Comparison of ENCODE assay signal across 1 cellular context in the genomic region with DNA sequence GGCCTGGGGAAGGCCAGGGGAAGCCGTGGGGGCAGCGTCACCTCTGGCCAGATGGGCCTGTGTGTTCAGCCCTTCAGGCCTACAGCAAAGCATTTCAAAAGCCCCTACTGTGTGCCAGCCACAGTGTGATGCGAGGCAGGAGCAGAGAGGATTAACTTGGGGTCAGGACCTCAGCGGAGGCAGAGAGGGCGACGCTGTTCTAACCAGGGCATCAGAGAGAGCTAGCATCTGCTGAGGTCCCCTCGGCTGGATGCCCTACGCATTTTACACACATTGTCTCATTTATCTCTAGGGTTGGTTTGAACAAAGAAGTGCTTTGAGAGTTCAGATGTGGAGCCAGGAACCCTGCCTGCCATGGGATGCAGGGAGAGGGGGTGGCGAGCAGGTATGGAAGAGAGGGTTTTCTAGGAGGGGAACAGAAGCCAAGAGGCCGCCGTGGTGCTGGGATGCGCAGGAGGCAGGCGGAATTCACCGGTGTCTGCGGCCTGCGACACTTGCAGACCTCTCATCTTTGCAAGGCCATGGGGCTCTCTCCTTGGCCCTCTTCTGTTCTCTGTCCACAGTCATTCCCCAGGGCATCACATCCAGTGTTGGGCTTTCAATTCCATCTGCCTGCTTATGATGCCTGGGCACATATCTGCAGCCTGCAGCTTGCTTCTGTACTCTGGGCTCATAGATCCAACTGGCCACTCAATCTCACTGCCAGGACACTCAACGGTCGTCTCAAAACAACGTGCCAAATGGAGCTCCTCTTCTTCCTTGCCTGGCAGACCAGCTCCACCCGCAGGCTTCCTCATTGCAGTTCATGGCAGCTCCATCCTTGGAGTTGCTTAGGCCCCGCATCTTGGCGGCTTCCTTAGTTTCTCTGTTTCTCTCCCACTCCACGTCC.
TF ChIP-seq lines count a peak whose summit lies in the region.

No MANE protein-coding gene starts in this region.

TF ChIP-seq in GM23338, 12 proteins besides CTCF, POLR2A, EP300 and RAD21 (continued from another document):
- TF ChIP-seq, protein P1, sequence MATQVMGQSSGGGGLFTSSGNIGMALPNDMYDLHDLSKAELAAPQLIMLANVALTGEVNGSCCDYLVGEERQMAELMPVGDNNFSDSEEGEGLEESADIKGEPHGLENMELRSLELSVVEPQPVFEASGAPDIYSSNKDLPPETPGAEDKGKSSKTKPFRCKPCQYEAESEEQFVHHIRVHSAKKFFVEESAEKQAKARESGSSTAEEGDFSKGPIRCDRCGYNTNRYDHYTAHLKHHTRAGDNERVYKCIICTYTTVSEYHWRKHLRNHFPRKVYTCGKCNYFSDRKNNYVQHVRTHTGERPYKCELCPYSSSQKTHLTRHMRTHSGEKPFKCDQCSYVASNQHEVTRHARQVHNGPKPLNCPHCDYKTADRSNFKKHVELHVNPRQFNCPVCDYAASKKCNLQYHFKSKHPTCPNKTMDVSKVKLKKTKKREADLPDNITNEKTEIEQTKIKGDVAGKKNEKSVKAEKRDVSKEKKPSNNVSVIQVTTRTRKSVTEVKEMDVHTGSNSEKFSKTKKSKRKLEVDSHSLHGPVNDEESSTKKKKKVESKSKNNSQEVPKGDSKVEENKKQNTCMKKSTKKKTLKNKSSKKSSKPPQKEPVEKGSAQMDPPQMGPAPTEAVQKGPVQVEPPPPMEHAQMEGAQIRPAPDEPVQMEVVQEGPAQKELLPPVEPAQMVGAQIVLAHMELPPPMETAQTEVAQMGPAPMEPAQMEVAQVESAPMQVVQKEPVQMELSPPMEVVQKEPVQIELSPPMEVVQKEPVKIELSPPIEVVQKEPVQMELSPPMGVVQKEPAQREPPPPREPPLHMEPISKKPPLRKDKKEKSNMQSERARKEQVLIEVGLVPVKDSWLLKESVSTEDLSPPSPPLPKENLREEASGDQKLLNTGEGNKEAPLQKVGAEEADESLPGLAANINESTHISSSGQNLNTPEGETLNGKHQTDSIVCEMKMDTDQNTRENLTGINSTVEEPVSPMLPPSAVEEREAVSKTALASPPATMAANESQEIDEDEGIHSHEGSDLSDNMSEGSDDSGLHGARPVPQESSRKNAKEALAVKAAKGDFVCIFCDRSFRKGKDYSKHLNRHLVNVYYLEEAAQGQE (IDR thresholded peaks at IDR 0.05; ENCODE audit: unreplicated experiment): no peak
- no peak for TF ChIP-seq STAT1 (IDR thresholded peaks at IDR 0.05; ENCODE audit: unreplicated experiment)
- TF ChIP-seq POLR2AphosphoS5 (IDR thresholded peaks at IDR 0.05; ENCODE audit: low read depth): no peak
- no peak for TF ChIP-seq ZNF114 (CRISPR knock-in tag; IDR thresholded peaks at IDR 0.05)
- TF ChIP-seq, protein P2, sequence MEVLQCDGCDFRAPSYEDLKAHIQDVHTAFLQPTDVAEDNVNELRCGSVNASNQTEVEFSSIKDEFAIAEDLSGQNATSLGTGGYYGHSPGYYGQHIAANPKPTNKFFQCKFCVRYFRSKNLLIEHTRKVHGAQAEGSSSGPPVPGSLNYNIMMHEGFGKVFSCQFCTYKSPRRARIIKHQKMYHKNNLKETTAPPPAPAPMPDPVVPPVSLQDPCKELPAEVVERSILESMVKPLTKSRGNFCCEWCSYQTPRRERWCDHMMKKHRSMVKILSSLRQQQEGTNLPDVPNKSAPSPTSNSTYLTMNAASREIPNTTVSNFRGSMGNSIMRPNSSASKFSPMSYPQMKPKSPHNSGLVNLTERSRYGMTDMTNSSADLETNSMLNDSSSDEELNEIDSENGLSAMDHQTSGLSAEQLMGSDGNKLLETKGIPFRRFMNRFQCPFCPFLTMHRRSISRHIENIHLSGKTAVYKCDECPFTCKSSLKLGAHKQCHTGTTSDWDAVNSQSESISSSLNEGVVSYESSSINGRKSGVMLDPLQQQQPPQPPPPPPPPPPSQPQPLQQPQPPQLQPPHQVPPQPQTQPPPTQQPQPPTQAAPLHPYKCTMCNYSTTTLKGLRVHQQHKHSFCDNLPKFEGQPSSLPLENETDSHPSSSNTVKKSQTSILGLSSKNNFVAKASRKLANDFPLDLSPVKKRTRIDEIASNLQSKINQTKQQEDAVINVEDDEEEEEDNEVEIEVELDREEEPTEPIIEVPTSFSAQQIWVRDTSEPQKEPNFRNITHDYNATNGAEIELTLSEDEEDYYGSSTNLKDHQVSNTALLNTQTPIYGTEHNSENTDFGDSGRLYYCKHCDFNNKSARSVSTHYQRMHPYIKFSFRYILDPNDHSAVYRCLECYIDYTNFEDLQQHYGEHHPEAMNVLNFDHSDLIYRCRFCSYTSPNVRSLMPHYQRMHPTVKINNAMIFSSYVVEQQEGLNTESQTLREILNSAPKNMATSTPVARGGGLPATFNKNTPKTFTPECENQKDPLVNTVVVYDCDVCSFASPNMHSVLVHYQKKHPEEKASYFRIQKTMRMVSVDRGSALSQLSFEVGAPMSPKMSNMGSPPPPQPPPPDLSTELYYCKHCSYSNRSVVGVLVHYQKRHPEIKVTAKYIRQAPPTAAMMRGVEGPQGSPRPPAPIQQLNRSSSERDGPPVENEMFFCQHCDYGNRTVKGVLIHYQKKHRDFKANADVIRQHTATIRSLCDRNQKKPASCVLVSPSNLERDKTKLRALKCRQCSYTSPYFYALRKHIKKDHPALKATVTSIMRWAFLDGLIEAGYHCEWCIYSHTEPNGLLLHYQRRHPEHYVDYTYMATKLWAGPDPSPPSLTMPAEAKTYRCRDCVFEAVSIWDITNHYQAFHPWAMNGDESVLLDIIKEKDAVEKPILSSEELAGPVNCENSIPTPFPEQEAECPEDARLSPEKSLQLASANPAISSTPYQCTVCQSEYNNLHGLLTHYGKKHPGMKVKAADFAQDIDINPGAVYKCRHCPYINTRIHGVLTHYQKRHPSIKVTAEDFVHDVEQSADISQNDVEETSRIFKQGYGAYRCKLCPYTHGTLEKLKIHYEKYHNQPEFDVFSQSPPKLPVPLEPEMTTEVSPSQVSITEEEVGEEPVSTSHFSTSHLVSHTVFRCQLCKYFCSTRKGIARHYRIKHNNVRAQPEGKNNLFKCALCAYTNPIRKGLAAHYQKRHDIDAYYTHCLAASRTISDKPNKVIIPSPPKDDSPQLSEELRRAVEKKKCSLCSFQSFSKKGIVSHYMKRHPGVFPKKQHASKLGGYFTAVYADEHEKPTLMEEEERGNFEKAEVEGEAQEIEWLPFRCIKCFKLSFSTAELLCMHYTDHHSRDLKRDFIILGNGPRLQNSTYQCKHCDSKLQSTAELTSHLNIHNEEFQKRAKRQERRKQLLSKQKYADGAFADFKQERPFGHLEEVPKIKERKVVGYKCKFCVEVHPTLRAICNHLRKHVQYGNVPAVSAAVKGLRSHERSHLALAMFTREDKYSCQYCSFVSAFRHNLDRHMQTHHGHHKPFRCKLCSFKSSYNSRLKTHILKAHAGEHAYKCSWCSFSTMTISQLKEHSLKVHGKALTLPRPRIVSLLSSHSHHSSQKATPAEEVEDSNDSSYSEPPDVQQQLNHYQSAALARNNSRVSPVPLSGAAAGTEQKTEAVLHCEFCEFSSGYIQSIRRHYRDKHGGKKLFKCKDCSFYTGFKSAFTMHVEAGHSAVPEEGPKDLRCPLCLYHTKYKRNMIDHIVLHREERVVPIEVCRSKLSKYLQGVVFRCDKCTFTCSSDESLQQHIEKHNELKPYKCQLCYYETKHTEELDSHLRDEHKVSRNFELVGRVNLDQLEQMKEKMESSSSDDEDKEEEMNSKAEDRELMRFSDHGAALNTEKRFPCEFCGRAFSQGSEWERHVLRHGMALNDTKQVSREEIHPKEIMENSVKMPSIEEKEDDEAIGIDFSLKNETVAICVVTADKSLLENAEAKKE (CRISPR knock-in tag; IDR thresholded peaks at IDR 0.05): no peak
- no peak for TF ChIP-seq ZNF331 (CRISPR knock-in tag; IDR thresholded peaks at IDR 0.05; ENCODE audit: low read depth)
- no peak for TF ChIP-seq JUNB (IDR thresholded peaks at IDR 0.05; ENCODE audit: unreplicated experiment)
- no peak for TF ChIP-seq CREB1 (CRISPR knock-in tag; IDR thresholded peaks at IDR 0.05; ENCODE audit: low read depth)
TF ChIP-seq in GM23338: peak in this region for 0.
